ENCODE assay signal across 1 cellular context in genomic region chr1:9267827-9268581, GRCh38.
TF ChIP-seq lines count a peak whose summit lies in the region.

No MANE protein-coding gene starts in this region.

TF ChIP-seq in GM12878, 131 proteins besides CTCF, POLR2A, EP300 and RAD21 (continued from another document):
- no peak for TF ChIP-seq CBFB (IDR thresholded peaks at IDR 0.05; ENCODE audit: low read depth)
- no peak for TF ChIP-seq IRF3 (IDR thresholded peaks at IDR 0.05)
- no peak for TF ChIP-seq IKZF2 (IDR thresholded peaks at IDR 0.05)
- no peak for TF ChIP-seq SIX5 (IDR thresholded peaks at IDR 0.05; ENCODE audit: low read depth, low read length, severe bottlenecking)
- no peak for TF ChIP-seq TCF7 (IDR thresholded peaks at IDR 0.05; ENCODE audit: borderline replicate concordance)
- no peak for TF ChIP-seq KAT2A (conservative IDR thresholded peaks at IDR 0.05; ENCODE audit: control insufficient read depth, low read depth, low read length)
- no peak for TF ChIP-seq ZNF592 (IDR thresholded peaks at IDR 0.05)
- TF ChIP-seq GATAD2B (conservative IDR thresholded peaks at IDR 0.05; ENCODE audit: low read depth) = no peak
- TF ChIP-seq EZH2 (IDR thresholded peaks at IDR 0.05; ENCODE audit: borderline replicate concordance, control insufficient read depth, low read depth, low read length) = no peak
- no peak for TF ChIP-seq ESRRA (IDR thresholded peaks at IDR 0.05; ENCODE audit: low read length)
- no peak for TF ChIP-seq ASH2L (IDR thresholded peaks at IDR 0.05; ENCODE audit: borderline replicate concordance, low read depth)
- TF ChIP-seq FOXM1 (IDR thresholded peaks at IDR 0.05; ENCODE audit: low read depth, low read length) = no peak
- no peak for TF ChIP-seq ZNF384 (IDR thresholded peaks at IDR 0.05; ENCODE audit: borderline replicate concordance, low read depth, low read length)
- TF ChIP-seq NBN (IDR thresholded peaks at IDR 0.05) = no peak
- no peak for TF ChIP-seq ATF3 (IDR thresholded peaks at IDR 0.05; ENCODE audit: borderline replicate concordance, extremely low read depth, low read depth, low read length)
- TF ChIP-seq ETV6 (conservative IDR thresholded peaks at IDR 0.05 in 1 of 2, IDR thresholded peaks at IDR 0.05 in 1 of 2; ENCODE audit: borderline replicate concordance in 1 of 2, low read depth in 1 of 2) = no peak
- TF ChIP-seq LARP7 (IDR thresholded peaks at IDR 0.05) = no peak
